8 cellular contexts compared by ENCODE assay signal in the genomic region with DNA sequence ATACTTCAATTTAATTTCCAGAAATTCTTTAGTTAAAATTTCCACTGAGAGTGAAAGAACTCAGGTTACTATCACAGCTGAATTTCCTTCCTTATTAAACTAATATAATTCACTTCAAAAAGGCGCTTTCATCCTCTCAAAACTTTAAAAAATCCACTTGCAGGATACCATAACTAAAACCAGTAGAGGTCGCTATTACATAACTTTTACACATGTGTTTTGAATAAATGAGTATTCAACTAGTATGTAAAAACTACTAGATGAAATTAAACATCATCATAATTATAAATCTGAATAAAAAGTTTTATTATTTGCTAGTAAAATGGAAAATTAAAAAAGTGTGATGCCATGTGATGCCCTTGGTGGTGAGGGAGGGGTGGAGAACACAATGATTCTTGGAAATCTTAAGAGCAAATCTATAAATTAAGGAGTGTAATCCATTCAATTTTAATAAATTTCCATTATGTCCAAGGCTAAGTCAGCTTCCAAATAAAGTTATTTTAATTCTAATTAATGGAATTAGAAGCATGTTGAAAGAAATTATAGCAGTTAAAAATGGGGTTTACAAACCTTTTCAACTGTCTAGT.
DNase-seq lines count a peak whose midpoint lies in the region; ATAC-seq and TF ChIP-seq lines count a peak whose summit lies in the region.

No MANE protein-coding gene starts in this region.

- ATAC-seq in upper lobe of left lung (ENCODE audit: low FRiP score in 2 of 2), result no peak

- H3K27ac ChIP-seq in upper lobe of left lung, result no peak overlapping the region

- H3K4me3 ChIP-seq in AG09309 (ENCODE audit: control insufficient read depth, low read depth, low read length), result no peak overlapping the region
- no peak overlapping the region for H3K4me3 ChIP-seq in upper lobe of left lung

- no peaks in the 10 kb centered on the region for H3K4me1 ChIP-seq in upper lobe of left lung

- H3K36me3 ChIP-seq in upper lobe of left lung, result peaks cover 0 to 16% (median 1%) of the 10 kb centered on the region in 4 donors

- TF ChIP-seq CTCF in AG09309 (IDR thresholded peaks at IDR 0.05; ENCODE audit: control insufficient read depth, insufficient read depth, low read depth, low read length, missing control alignments) (no peak), GM13977 (IDR thresholded peaks at IDR 0.05; ENCODE audit: extremely low read depth, insufficient read depth, missing control alignments) (peak; percentile 62), upper lobe of left lung (IDR thresholded peaks at IDR 0.05) (peak; percentile 31 to 61 (median 56))

- peak; percentile 18 for DNase-seq in AG09309 (ENCODE audit: low read depth)
- peak; percentile 29 for DNase-seq in GM13977 (ENCODE audit: low spot score)
- peak; percentile 26 for DNase-seq in NCI-H2171 (lab: John Stamatoyannopoulos, UW)
- DNase-seq in amniotic epithelial cell (ENCODE audit: low read depth), result peak; percentile 54
- peak; percentile 54 for DNase-seq in iris pigment epithelial cell (ENCODE audit: low read depth)
- DNase-seq in upper lobe of left lung, result no peak
- no peak for DNase-seq in stimulated activated CD4-positive, alpha-beta T cell treated with anti-CD3 and anti-CD28 coated beads, Interleukin-15, amount 100 ng/mL, for 24 hours
- no peak for DNase-seq in stimulated activated CD4-positive, alpha-beta T cell treated with anti-CD3 and anti-CD28 coated beads, Interleukin-2, amount 100 ng/mL, for 48 hours

- no peak for TF ChIP-seq EP300 in upper lobe of left lung (IDR thresholded peaks at IDR 0.05)

- TF ChIP-seq POLR2A in upper lobe of left lung (IDR thresholded peaks at IDR 0.05), result no peak

- no peaks in the 10 kb centered on the region for H3K9me3 ChIP-seq in upper lobe of left lung

- in situ Hi-C loops in GM13977 (cut with MboI; ENCODE audit: low pct_unique_long_range_greater_than_20kb, low sequenced_read_pairs, unreplicated experiment), result no loop called here

- 16 to 17% methylated on average over 2 of the region's 2 CpGs for WGBS in upper lobe of left lung, 2 donors

- H3K27me3 ChIP-seq in upper lobe of left lung, result no peaks in the 10 kb centered on the region

Comparison
In these comparisons a context has a peak if more than half of its experiments do, and no peak if none do; other contexts are left out.
1. DNase-seq: peak in AG09309 (single experiment), GM13977 (single experiment), NCI-H2171 (single experiment), amniotic epithelial cell (single experiment) and iris pigment epithelial cell (single experiment); none in upper lobe of left lung (0 of 2), stimulated activated CD4-positive, alpha-beta T cell treated with anti-CD3 and anti-CD28 coated beads, Interleukin-15, amount 100 ng/mL, for 24 hours (single experiment) and stimulated activated CD4-positive, alpha-beta T cell treated with anti-CD3 and anti-CD28 coated beads, Interleukin-2, amount 100 ng/mL, for 48 hours (0 of 2).